Comparison of ENCODE assay signal across 24 cellular contexts in genomic region chr2:36395866-36396265, GRCh38. TPM values are rescaled to one million over a fixed set of nuclear protein-coding genes. Genes with fewer than 3 reads are reported as not detected.
DNase-seq lines count a peak whose midpoint lies in the region; ATAC-seq, FAIRE-seq and TF ChIP-seq lines count a peak whose summit lies in the region.
"Had no signal": no experiment of that assay in that cellular context is flagged by ENCODE, and none has a peak within 500 bp of the region (broad histone marks: within the 10 kb centered on the region; RNA-seq: fewer than 3 reads in every experiment).

No MANE protein-coding gene starts in this region.

- H3K56ac ChIP-seq in mesendoderm (ENCODE audit: low read length) = no peak overlapping the region

- CTCF ChIA-PET in HepG2 (lab: Yijun Ruan, JAX; ENCODE audit: low intra/inter-chr PET ratio, low total read pairs) = no interaction called here

- no peaks in the 10 kb centered on the region for H3K27me3 ChIP-seq in HepG2 (ENCODE audit: control insufficient read depth in 1 of 2, insufficient read depth in 2 of 2, low read length in 2 of 2)
- no peaks in the 10 kb centered on the region for H3K27me3 ChIP-seq in right lobe of liver
- no peaks in the 10 kb centered on the region for H3K27me3 ChIP-seq in ascending aorta
- no peaks in the 10 kb centered on the region for H3K27me3 ChIP-seq in mesendoderm (ENCODE audit: insufficient read depth, low read length, poor library complexity)
- no peaks in the 10 kb centered on the region for H3K27me3 ChIP-seq in transverse colon
- H3K27me3 ChIP-seq in left ventricle myocardium inferior (ENCODE audit: low read depth) = no peaks in the 10 kb centered on the region
- H3K27me3 ChIP-seq: BLaER1 treated with 17β-estradiol and CSF1 and Interleukin-3, amounts not matched to agents 10 nM and 100 nM; MG63 had no signal

- no peak overlapping the region for H3K4ac ChIP-seq in mesendoderm (ENCODE audit: low read depth, low read length)

- H3K23ac ChIP-seq in mesendoderm (ENCODE audit: low read length) = no peak overlapping the region

- H2BK5ac ChIP-seq in mesendoderm (ENCODE audit: low read length) = no peak overlapping the region

- H3K9me3 ChIP-seq in HepG2 (ENCODE audit: low read length) (no peaks in the 10 kb centered on the region), right lobe of liver (no peaks in the 10 kb centered on the region), ascending aorta (no peaks in the 10 kb centered on the region), transverse colon (no peaks in the 10 kb centered on the region), left ventricle myocardium inferior (replicated peaks) (no peaks in the 10 kb centered on the region)
- H3K9me3 ChIP-seq: BLaER1 treated with 17β-estradiol and CSF1 and Interleukin-3, amounts not matched to agents 10 nM and 100 nM; MG63 had no signal

- intact Hi-C loops in HepG2 (cut with micrococcal nuclease; ENCODE audit: unreplicated experiment) = loop anchor here (5.0 kb wide), 1 partner anchor 39 kb away; the partner anchor contains the start of gene CRIM1
- intact Hi-C loops in right lobe of liver (cut with DNase I) = no loop called here
- intact Hi-C loops in ascending aorta (cut with DNase I) = no loop called here
- intact Hi-C loops in transverse colon (cut with DNase I; ENCODE audit: low total_unique reads) = no loop called here
- intact Hi-C loops in left ventricle myocardium inferior (cut with micrococcal nuclease) = no loop called here

- in situ Hi-C loops in HepG2 (cut with HindIII; ENCODE audit: extremely low pct_ligation_motif_present, low pct_unique_long_range_greater_than_20kb) = no loop called here
- in situ Hi-C loops in transverse colon (cut with MboI; ENCODE audit: low pct_ligation_motif_present in 1 of 4, low pct_unique_long_range_greater_than_20kb in 1 of 4, low sequenced_read_pairs in 3 of 4) = no loop called here

- H4K20me1 ChIP-seq in HepG2 (ENCODE audit: insufficient read depth, low read length) = peaks cover 4% of the 10 kb centered on the region; the same call in 1 of the 2 replicates

- H3K4me1 ChIP-seq in HepG2 (ENCODE audit: insufficient read depth, low read length) (peaks cover 26% of the 10 kb centered on the region), right lobe of liver (no peaks in the 10 kb centered on the region), ascending aorta (peaks cover 0 to 34% of the 10 kb centered on the region in 2 donors), mesendoderm (ENCODE audit: control insufficient read depth, low read depth, low read length) (peaks cover 16% of the 10 kb centered on the region), transverse colon (peaks cover 0 to 54% (median 37%) of the 10 kb centered on the region in 4 donors), left ventricle myocardium inferior (peaks cover 51% of the 10 kb centered on the region)
- H3K4me1 ChIP-seq: BLaER1 treated with 17β-estradiol and CSF1 and Interleukin-3, amounts not matched to agents 10 nM and 100 nM had no signal

- no peak overlapping the region for H4K5ac ChIP-seq in mesendoderm (ENCODE audit: low read length)

- no peak overlapping the region for H2AK5ac ChIP-seq in mesendoderm (ENCODE audit: low read length)

- POLR2A ChIA-PET in HepG2 (lab: Yijun Ruan, JAX) = interaction anchor here (1.5 kb wide), 1 partner anchor 15 kb away, joined by 3 read pairs; no protein-coding TSS in a partner anchor

- ATAC-seq in HepG2 = no peak
- no peak for ATAC-seq in right lobe of liver
- ATAC-seq: Right ventricle myocardium inferior had no signal

- FAIRE-seq in HepG2 (lab: Jason Lieb, UNC) = no peak
- FAIRE-seq: D721Med, G401.6, GM18507, H1 had no signal

- no peak overlapping the region for H4K8ac ChIP-seq in mesendoderm (ENCODE audit: low read depth, low read length)

- H2BK15ac ChIP-seq in mesendoderm (replicated peaks; ENCODE audit: low read depth) = no peak overlapping the region

- TF ChIP-seq EP300 in HepG2 (IDR thresholded peaks at IDR 0.05; ENCODE audit: low read depth in 2 of 2, low read length in 2 of 2) (no peak), HepG2 (CRISPR knock-in tag; IDR thresholded peaks at IDR 0.05; ENCODE audit: borderline replicate concordance) (no peak), transverse colon (IDR thresholded peaks at IDR 0.05; ENCODE audit: low read depth) (no peak)

- peak overlapping the region; percentile 64 for H3K18ac ChIP-seq in mesendoderm (ENCODE audit: low read length)

- no peak overlapping the region for H2BK120ac ChIP-seq in mesendoderm (ENCODE audit: low read depth, low read length)

- no peak for DNase-seq in HepG2 (ENCODE audit: low spot score)
- DNase-seq in right lobe of liver = no peak
- DNase-seq in ascending aorta (ENCODE audit: low spot score in 2 of 2) = no peak
- no peak for DNase-seq in mesendoderm
- no peak for DNase-seq in transverse colon
- DNase-seq in GM19238 (ENCODE audit: insufficient read length, low spot score) = no peak
- DNase-seq in left ventricle myocardium inferior = no peak
- DNase-seq in kidney tubule cell (ENCODE audit: low spot score) = no peak
- DNase-seq: 8988T; CD8-positive, alpha-beta memory T cell; DMS79 treated with DMSO at 0.1 percent for 48 hours; MG63; NCI-H1092; NCI-H146; NCI-H2081; NCI-H510A treated with DMSO at 0.1 percent for 48 hours; NCI-H82; PC-9 had no signal

- TF ChIP-seq POLR2A in HepG2 (IDR thresholded peaks at IDR 0.05; ENCODE audit: insufficient read depth in 1 of 2, low read depth in 2 of 2, low read length in 2 of 2) (no peak), right lobe of liver (IDR thresholded peaks at IDR 0.05) (no peak), transverse colon (IDR thresholded peaks at IDR 0.05) (no peak)

- no peak for TF ChIP-seq RAD21 in HepG2 (CRISPR knock-in tag; IDR thresholded peaks at IDR 0.05)

- H3K79me2 ChIP-seq in HepG2 (ENCODE audit: insufficient read depth, low read length) (peaks cover 58% of the 10 kb centered on the region), mesendoderm (ENCODE audit: control insufficient read depth, insufficient read depth, low read length) (peaks cover 33% of the 10 kb centered on the region)

- H3K9ac ChIP-seq in HepG2 (ENCODE audit: insufficient read depth, low read depth, low read length) (no peak overlapping the region), mesendoderm (ENCODE audit: low read length) (no peak overlapping the region)
- H3K9ac ChIP-seq: BLaER1 treated with 17β-estradiol and CSF1 and Interleukin-3, amounts not matched to agents 10 nM and 100 nM had no signal

- H3K4me2 ChIP-seq in HepG2 (ENCODE audit: low read depth, low read length) (no peak overlapping the region), mesendoderm (ENCODE audit: low read length) (no peak overlapping the region)
- H3K4me2 ChIP-seq: BLaER1 treated with 17β-estradiol and CSF1 and Interleukin-3, amounts not matched to agents 10 nM and 100 nM; PC-9 had no signal

- TF ChIP-seq CTCF in HepG2 (CRISPR knock-in tag; IDR thresholded peaks at IDR 0.05) (no peak), right lobe of liver (IDR thresholded peaks at IDR 0.05) (no peak), ascending aorta (IDR thresholded peaks at IDR 0.05) (no peak), transverse colon (IDR thresholded peaks at IDR 0.05) (no peak), left ventricle myocardium inferior (IDR thresholded peaks at IDR 0.05; ENCODE audit: borderline replicate concordance) (no peak)

- H3K4me3 ChIP-seq in HepG2 (replicated peaks in 1 of 3; ENCODE audit: insufficient read depth in 1 of 3, low read depth in 2 of 3, low read length in 3 of 3) = no peak overlapping the region
- H3K4me3 ChIP-seq in right lobe of liver = no peak overlapping the region
- H3K4me3 ChIP-seq in ascending aorta = no peak overlapping the region
- no peak overlapping the region for H3K4me3 ChIP-seq in mesendoderm (ENCODE audit: low read length)
- H3K4me3 ChIP-seq in transverse colon = no peak overlapping the region
- no peak overlapping the region for H3K4me3 ChIP-seq in left ventricle myocardium inferior
- H3K4me3 ChIP-seq: BLaER1 treated with 17β-estradiol and CSF1 and Interleukin-3, amounts not matched to agents 10 nM and 100 nM; MG63; PC-9 had no signal

- no TSS peak for BruUV-seq in HepG2 (replicated peaks; lab: Mats Ljungman, UMichigan)

- H3K27ac ChIP-seq in HepG2 (ENCODE audit: extremely low read length, insufficient read depth, low read length) (no peak overlapping the region), right lobe of liver (no peak overlapping the region), ascending aorta (peak overlapping the region; percentile 39 to 77), mesendoderm (ENCODE audit: low read depth, low read length) (no peak overlapping the region), transverse colon (peak overlapping the region in 3 of 4 donors; percentile 78 to 82 (median 80)), left ventricle myocardium inferior (replicated peaks) (no peak overlapping the region)
- H3K27ac ChIP-seq: BLaER1 treated with 17β-estradiol and CSF1 and Interleukin-3, amounts not matched to agents 10 nM and 100 nM; PC-9 had no signal

- WGBS in HepG2 (ENCODE audit: low lambda C conversion rate) = over 99% methylated on average over 4 of the region's 4 CpGs
- WGBS in right lobe of liver (ENCODE audit: insufficient coverage, low coverage, low lambda C conversion rate, missing lambda C conversion rate) = 65% methylated on average over 4 of the region's 4 CpGs
- WGBS in mesendoderm (ENCODE audit: extremely low coverage, insufficient coverage, low lambda C conversion rate) = no CpG with 5 or more reads among the region's 4 CpGs
- WGBS in transverse colon (ENCODE audit: low coverage in 1 of 2), 2 donors = 71 to 92% methylated on average over 1 to 4 of the region's 4 CpGs

- no peak overlapping the region for H2AFZ ChIP-seq in HepG2 (ENCODE audit: low read length)
- H2AFZ ChIP-seq: PC-9 had no signal

- H3K79me1 ChIP-seq in mesendoderm (ENCODE audit: low read length) = peaks cover 16% of the 10 kb centered on the region

- H3K36me3 ChIP-seq in HepG2 (replicated peaks in 1 of 2; ENCODE audit: control insufficient read depth in 1 of 2, insufficient read depth in 2 of 2, low read length in 2 of 2) (peaks cover 9 to 30% of the 10 kb centered on the region in 2 experiments; a peak in 4 of 5 replicates), right lobe of liver (no peaks in the 10 kb centered on the region), ascending aorta (peaks cover 10 to 13% of the 10 kb centered on the region in 2 donors), mesendoderm (ENCODE audit: control insufficient read depth, insufficient read depth, low read length) (no peaks in the 10 kb centered on the region), transverse colon (no peaks in the 10 kb centered on the region), left ventricle myocardium inferior (peaks cover 14% of the 10 kb centered on the region)

RNA-seq across cellular contexts. Expression of gene CRIM1, which starts 40.3 kb away (rescaled TPM):
- total RNA-seq in HepG2 (2016; rRNA removed; fragmentation: Illumina TruSeq; extraction: Trizol) (21.5 and 39.1 TPM in 2 replicates), right lobe of liver (10 to 100 TPM in 4 of 6 experiments, 1 to 10 TPM in 2; 4.2 to 30.5 (median 16.7) TPM), ascending aorta (273 TPM), transverse colon (100 to 1,000 TPM in 1 of 4 donors, 10 to 100 TPM in 3; 73.7 to 134 (median 80.7) TPM), left ventricle myocardium inferior (45.6 TPM)
- total RNA-seq in HepG2 (2016; cell fraction: cytosol; rRNA removed; fragmentation: Illumina TruSeq; extraction: Trizol; ENCODE audit: low read depth) = 87.0 and 95.7 TPM in 2 replicates
- total RNA-seq in HepG2 (2016; cell fraction: insoluble cytoplasmic fraction; rRNA removed; fragmentation: Illumina TruSeq; extraction: Trizol) = 19.5 and 37.7 TPM in 2 replicates
- total RNA-seq in HepG2 (2016; cell fraction: membrane; rRNA removed; fragmentation: Illumina TruSeq; extraction: Trizol) = 21.6 and 24.0 TPM in 2 replicates
- 70.5 and 71.4 TPM in 2 replicates for total RNA-seq in HepG2 (2016; cell fraction: nucleus; rRNA removed; fragmentation: Illumina TruSeq; extraction: Trizol)
- polyA plus RNA-seq in HepG2 (2011; rRNA removed) = 61.6 and 69.9 TPM in 2 replicates
- 47.0 and 57.8 TPM in 2 replicates for polyA plus RNA-seq in HepG2 (2011; cell fraction: cytosol; rRNA removed)
- polyA plus RNA-seq in HepG2 (2011; cell fraction: nucleus; rRNA removed) = 59.9 and 71.8 TPM in 2 replicates
- 47.6 and 59.6 TPM in 2 replicates for polyA plus RNA-seq in HepG2 (2012)
- 1.1 and 2.4 TPM in 2 replicates for polyA plus RNA-seq in HepG2 (2016; cell fraction: cytosol; fragmentation: Illumina TruSeq; extraction: Trizol; ENCODE audit: low read depth)
- polyA plus RNA-seq in HepG2 (2016; cell fraction: insoluble cytoplasmic fraction; fragmentation: Illumina TruSeq; extraction: Trizol; ENCODE audit: low read depth) = 14.9 and 16.1 TPM in 2 replicates
- 3.8 and 5.1 TPM in 2 replicates for polyA plus RNA-seq in HepG2 (2016; cell fraction: membrane; fragmentation: Illumina TruSeq; extraction: Trizol; ENCODE audit: low read depth)
- polyA plus RNA-seq in HepG2 (2016; cell fraction: nucleus; fragmentation: Illumina TruSeq; extraction: Trizol; ENCODE audit: insufficient read depth, low read depth) = 36.1 and 38.6 TPM in 2 replicates
- polyA minus RNA-seq in HepG2 (2011; rRNA and poly(A)+ RNA removed; ENCODE audit: low replicate concordance) = 452 and 516 TPM in 2 replicates
- 226 and 235 TPM in 2 replicates for polyA minus RNA-seq in HepG2 (2011; cell fraction: cytosol; rRNA and poly(A)+ RNA removed)
- 306 and 348 TPM in 2 replicates for polyA minus RNA-seq in HepG2 (2011; cell fraction: nucleus; rRNA and poly(A)+ RNA removed)
- 14.5 TPM for polyA plus RNA-seq in mesendoderm (2013, experiment 1 of 2)
- 14.5 TPM for polyA plus RNA-seq in mesendoderm (2013, experiment 2 of 2)

Comparison
In these comparisons a context has a peak if more than half of its experiments do, and no peak if none do; other contexts are left out.
1. H3K27ac ChIP-seq: peak in ascending aorta (2 of 2) and transverse colon (3 of 4); none in HepG2 (single experiment), right lobe of liver (0 of 3), mesendoderm (single experiment) and left ventricle myocardium inferior (single experiment).